16 cellular contexts compared by ENCODE assay signal in the genomic region with DNA sequence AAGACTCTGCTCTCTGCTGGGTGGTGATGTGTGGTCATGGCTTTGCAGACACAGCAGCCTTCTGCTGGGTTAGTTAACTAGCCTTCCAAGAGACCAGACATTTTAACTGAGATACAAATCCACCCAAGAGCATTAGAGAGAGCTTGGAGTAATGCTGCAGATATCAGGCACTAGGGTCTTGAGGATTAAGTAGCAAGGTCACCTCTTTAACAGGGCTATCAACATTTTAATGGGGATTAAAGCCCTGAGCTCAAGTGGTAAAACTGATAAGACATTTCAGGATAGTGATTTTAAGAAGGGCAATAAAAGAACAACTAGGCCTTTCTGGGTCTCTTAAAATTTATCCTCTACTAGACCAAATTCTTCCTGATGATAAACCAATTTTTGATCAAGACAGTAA.
DNase-seq lines count a peak whose midpoint lies in the region; ATAC-seq and TF ChIP-seq lines count a peak whose summit lies in the region.
"Had no signal": no experiment of that assay in that cellular context is flagged by ENCODE, and none has a peak within 500 bp of the region (broad histone marks: within the 10 kb centered on the region; RNA-seq: fewer than 3 reads in every experiment).

No MANE protein-coding gene starts in this region.

- in situ Hi-C loops in IMR-90 (cut with MboI; ENCODE audit: low sequenced_read_pairs) = no loop called here

- peak overlapping the region; percentile 100 for H2BK20ac ChIP-seq in IMR-90 (ENCODE audit: low read depth, low read length)

- peak overlapping the region; percentile 33; the same call in 1 of the 2 replicates for H3K18ac ChIP-seq in IMR-90 (ENCODE audit: low read depth, low read length)

- no peak overlapping the region for H2AFZ ChIP-seq in IMR-90 (replicated peaks; ENCODE audit: low read length, poor library complexity)
- H2AFZ ChIP-seq in smooth muscle cell (ENCODE audit: low read depth) = no peak overlapping the region

- peak overlapping the region; percentile 100 for H3K14ac ChIP-seq in IMR-90 (replicated peaks; ENCODE audit: low read depth, low read length)

- peak overlapping the region; percentile 100 for H2BK5ac ChIP-seq in IMR-90 (ENCODE audit: low read depth, low read length, poor library complexity, severe bottlenecking)

- peak overlapping the region; percentile 100 for H2BK120ac ChIP-seq in IMR-90 (ENCODE audit: low read depth, low read length)

- no peak for TF ChIP-seq POLR2A in IMR-90 (IDR thresholded peaks at IDR 0.05; ENCODE audit: low read depth, low read length)

- peak overlapping the region; percentile 67; the same call in 1 of the 2 replicates for H3K23ac ChIP-seq in IMR-90 (ENCODE audit: low read depth, low read length)

- no peak for DNase-seq in IMR-90
- peak; percentile 35 for DNase-seq in NCI-H82 treated with DMSO at 0.1 percent for 48 hours (lab: John Stamatoyannopoulos, UW; ENCODE audit: unreplicated experiment)
- no peak for DNase-seq in smooth muscle cell (lab: John Stamatoyannopoulos, UW; ENCODE audit: unreplicated experiment)
- DNase-seq in NCI-H510A (lab: John Stamatoyannopoulos, UW) = no peak
- DNase-seq in mesenteric fat pad (ENCODE audit: low spot score) = no peak
- DNase-seq: C1 segment of cervical spinal cord; Calu3; CD4-positive, alpha-beta memory T cell; COR-L47; DMS53; DMS79 treated with DMSO at 0.1 percent for 48 hours; GF-D8; GOT3 had no signal

- peak overlapping the region; percentile 100 for H3K4ac ChIP-seq in IMR-90 (ENCODE audit: low read depth, low read length)

- no peaks in the 10 kb centered on the region for H3K27me3 ChIP-seq in IMR-90 (ENCODE audit: control insufficient read depth, insufficient read depth, low read length)
- no peaks in the 10 kb centered on the region for H3K27me3 ChIP-seq in muscle layer of colon (ENCODE audit: control insufficient read depth in 1 of 2, insufficient read depth in 2 of 2, low read length in 2 of 2)
- no peaks in the 10 kb centered on the region for H3K27me3 ChIP-seq in smooth muscle cell (ENCODE audit: low read depth)

- peak overlapping the region; percentile 36; the same call in 1 of the 2 replicates for H4K91ac ChIP-seq in IMR-90 (ENCODE audit: insufficient read depth, low read depth, low read length)

- no peak for TF ChIP-seq CTCF in IMR-90 (conservative IDR thresholded peaks at IDR 0.05; ENCODE audit: low read depth, low read length)
- no peak for TF ChIP-seq CTCF in smooth muscle cell (IDR thresholded peaks at IDR 0.05; ENCODE audit: borderline replicate concordance, insufficient read depth, poor library complexity, severe bottlenecking)

- H3K4me2 ChIP-seq in IMR-90 (ENCODE audit: low read depth, low read length) (no peak overlapping the region), smooth muscle cell (no peak overlapping the region)

- H2BK15ac ChIP-seq in IMR-90 (ENCODE audit: low read depth, low read length) = peak overlapping the region; percentile 98; the same call in 2 of the 3 replicates

- H3K79me1 ChIP-seq in IMR-90 (ENCODE audit: low read depth in 1 of 2, low read length in 2 of 2) = peaks cover 0 to 13% of the 10 kb centered on the region in 2 experiments; a peak in 2 of 4 replicates

- CTCF ChIA-PET in IMR-90 (lab: Yijun Ruan, JAX) = no interaction called here

- TF ChIP-seq RAD21 in IMR-90 (IDR thresholded peaks at IDR 0.05; ENCODE audit: low read length) = no peak

- H3K36me3 ChIP-seq in IMR-90 (ENCODE audit: control insufficient read depth, insufficient read depth, low read length) (no peaks in the 10 kb centered on the region), muscle layer of colon (ENCODE audit: insufficient read depth, low read length) (no peaks in the 10 kb centered on the region), smooth muscle cell (ENCODE audit: low read depth) (no peaks in the 10 kb centered on the region)
- H3K36me3 ChIP-seq: HAP-1 had no signal

- POLR2A ChIA-PET in IMR-90 (lab: Charles Lee; ENCODE audit: unreplicated experiment) = no interaction called here

- H3K56ac ChIP-seq in IMR-90 (ENCODE audit: extremely low read depth, insufficient read depth, low read length) = no peak overlapping the region

- H4K8ac ChIP-seq in IMR-90 (ENCODE audit: low read depth in 2 of 2, low read length in 2 of 2) = peak overlapping the region in 1 of 2 experiments; percentile 79; a peak in 3 of 4 replicates

- H4K5ac ChIP-seq in IMR-90 (ENCODE audit: low read depth, low read length) = peak overlapping the region; percentile 22; the same call in 1 of the 2 replicates

- H4K20me1 ChIP-seq in IMR-90 (ENCODE audit: insufficient read depth, low read length) (no peaks in the 10 kb centered on the region), smooth muscle cell (ENCODE audit: low read depth) (no peaks in the 10 kb centered on the region)

- peak overlapping the region; percentile 33 for H2AK5ac ChIP-seq in IMR-90 (ENCODE audit: low read depth, low read length)

- dilution Hi-C loops in IMR-90 (cut with HindIII; ENCODE audit: low sequenced_read_pairs, unreplicated experiment) = no loop called here

- ATAC-seq in IMR-90 (ENCODE audit: low read depth) (no peak), GM18858 (IDR thresholded peaks at IDR 0.05; ENCODE audit: unreplicated experiment) (no peak)

- peaks cover 10% of the 10 kb centered on the region for H3F3A ChIP-seq in smooth muscle cell (ENCODE audit: low read depth)

- BruUV-seq in IMR-90 (replicated peaks; lab: Mats Ljungman, UMichigan) = no TSS peak

- no peak overlapping the region for H3K27ac ChIP-seq in IMR-90 (ENCODE audit: insufficient read depth, low read length)
- H3K27ac ChIP-seq in muscle layer of colon (ENCODE audit: low read depth, low read length) = peak overlapping the region; percentile 40
- peak overlapping the region; percentile 59 for H3K27ac ChIP-seq in smooth muscle cell (ENCODE audit: low read depth)

- H3K9ac ChIP-seq in IMR-90 (ENCODE audit: low read depth, low read length) (no peak overlapping the region), muscle layer of colon (ENCODE audit: low read length) (no peak overlapping the region), smooth muscle cell (ENCODE audit: low read depth) (no peak overlapping the region)

- H2AK9ac ChIP-seq in IMR-90 (replicated peaks; ENCODE audit: low read depth, low read length, poor library complexity) = no peak overlapping the region

- intact Hi-C loops in IMR-90 (cut with micrococcal nuclease) = loop anchor here (5.0 to 10.0 kb wide), 2 partner anchors 509 to 876 kb away; no protein-coding TSS in a partner anchor

- peaks cover 19% of the 10 kb centered on the region for H3K4me1 ChIP-seq in IMR-90 (ENCODE audit: control insufficient read depth, insufficient read depth, low read length)
- H3K4me1 ChIP-seq in muscle layer of colon (ENCODE audit: insufficient read depth, low read length) = peaks cover 26% of the 10 kb centered on the region
- peaks cover 12% of the 10 kb centered on the region for H3K4me1 ChIP-seq in smooth muscle cell (ENCODE audit: low read depth)
- H3K4me1 ChIP-seq: HAP-1 had no signal

- no peaks in the 10 kb centered on the region for H3K9me3 ChIP-seq in IMR-90 (ENCODE audit: control insufficient read depth, insufficient read depth, low read length)
- H3K9me3 ChIP-seq in muscle layer of colon (ENCODE audit: low read length) = no peaks in the 10 kb centered on the region
- H3K9me3 ChIP-seq in smooth muscle cell (replicated peaks; ENCODE audit: low read depth) = no peaks in the 10 kb centered on the region
- H3K9me3 ChIP-seq: HAP-1 had no signal

- H3K4me3 ChIP-seq in IMR-90 (ENCODE audit: insufficient read depth, low read depth, low read length) (no peak overlapping the region), muscle layer of colon (ENCODE audit: low read depth in 1 of 2, low read length in 2 of 2) (no peak overlapping the region), smooth muscle cell (no peak overlapping the region)
- H3K4me3 ChIP-seq: HAP-1 had no signal

- no peaks in the 10 kb centered on the region for H3K79me2 ChIP-seq in smooth muscle cell (ENCODE audit: low read depth)

- H3K9me1 ChIP-seq in IMR-90 (ENCODE audit: insufficient read depth, low read length) = peaks cover 10% of the 10 kb centered on the region

TF ChIP-seq in IMR-90, 13 proteins besides CTCF, POLR2A, EP300 and RAD21:
- TF ChIP-seq ELK1 (IDR thresholded peaks at IDR 0.05; ENCODE audit: borderline replicate concordance, low read depth, low read length) = no peak
- no peak for TF ChIP-seq MAZ (IDR thresholded peaks at IDR 0.05; ENCODE audit: borderline replicate concordance, low read depth, low read length)
- no peak for TF ChIP-seq MAFK (IDR thresholded peaks at IDR 0.05; ENCODE audit: low read depth, low read length)
- TF ChIP-seq MXI1 (IDR thresholded peaks at IDR 0.05; ENCODE audit: borderline replicate concordance, low read depth, low read length) = no peak
- TF ChIP-seq SMC3 (IDR thresholded peaks at IDR 0.05; ENCODE audit: low read depth, low read length) = no peak
- TF ChIP-seq CHD1 (IDR thresholded peaks at IDR 0.05; ENCODE audit: low read depth, low read length) = no peak
- no peak for TF ChIP-seq CEBPB (IDR thresholded peaks at IDR 0.05; ENCODE audit: low read depth, low read length)
- TF ChIP-seq, protein P1, sequence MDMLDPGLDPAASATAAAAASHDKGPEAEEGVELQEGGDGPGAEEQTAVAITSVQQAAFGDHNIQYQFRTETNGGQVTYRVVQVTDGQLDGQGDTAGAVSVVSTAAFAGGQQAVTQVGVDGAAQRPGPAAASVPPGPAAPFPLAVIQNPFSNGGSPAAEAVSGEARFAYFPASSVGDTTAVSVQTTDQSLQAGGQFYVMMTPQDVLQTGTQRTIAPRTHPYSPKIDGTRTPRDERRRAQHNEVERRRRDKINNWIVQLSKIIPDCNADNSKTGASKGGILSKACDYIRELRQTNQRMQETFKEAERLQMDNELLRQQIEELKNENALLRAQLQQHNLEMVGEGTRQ (IDR thresholded peaks at IDR 0.05; ENCODE audit: low read depth, low read length) = no peak
- TF ChIP-seq FOS (IDR thresholded peaks at IDR 0.05; ENCODE audit: low read depth, low read length) = no peak
- no peak for TF ChIP-seq RFX5 (IDR thresholded peaks at IDR 0.05; ENCODE audit: low read depth, low read length)
- no peak for TF ChIP-seq BHLHE40 (IDR thresholded peaks at IDR 0.05; ENCODE audit: low read depth, low read length)
- TF ChIP-seq RCOR1 (IDR thresholded peaks at IDR 0.05; ENCODE audit: insufficient replicate concordance, low read length) = no peak
- TF ChIP-seq NFE2L2 (IDR thresholded peaks at IDR 0.05; ENCODE audit: low read depth, low read length) = no peak
